Comparison of ENCODE assay signal across 41 cellular contexts in the genomic region with DNA sequence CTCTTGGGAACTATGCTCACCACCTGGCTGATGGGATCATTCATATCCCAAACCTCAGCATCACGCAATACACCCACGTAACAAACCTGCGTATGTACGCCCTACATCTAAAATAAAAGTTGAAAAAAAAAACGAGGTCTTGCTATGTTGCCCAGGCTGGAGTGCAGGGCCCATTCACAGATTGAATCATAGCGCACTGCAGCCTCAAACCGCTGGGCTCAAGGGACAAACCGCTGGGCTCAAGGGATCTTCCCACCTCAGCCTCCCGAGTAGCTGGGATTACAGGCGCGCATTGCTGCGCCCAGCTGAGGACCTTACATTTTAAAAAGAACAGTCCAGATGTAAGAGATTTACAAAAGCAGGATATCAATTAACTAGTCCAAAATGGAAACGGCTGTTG. TPM values are rescaled to one million over a fixed set of nuclear protein-coding genes. Genes with fewer than 3 reads are reported as not detected.
"Had no signal": no experiment of that assay in that cellular context is flagged by ENCODE, and none has a peak within 500 bp of the region (broad histone marks: within the 10 kb centered on the region; RNA-seq: fewer than 3 reads in every experiment).

No MANE protein-coding gene starts in this region.

- H3K4me3 Mint-ChIP-seq: activated B cell treated with CpG ODN at 0.5 μM for 24 hours; activated CD4-positive, alpha-beta memory T cell treated with anti-CD3 and anti-CD28 coated beads for 36 hours; activated naive CD4-positive, alpha-beta T cell treated with anti-CD3 and anti-CD28 coated beads for 36 hours; activated T-cell treated with anti-CD3 and anti-CD28 coated beads, Interleukin-2, amount 50 U/mL, for 4 hours; activated T-helper 1 cell treated with anti-CD3 and anti-CD28 coated beads, Interleukin-12 subunit alpha, Interleukin-12 subunit beta, Interleukin-2, Interleukin-4 antibody, amounts not matched to agents 30 ng/mL and 10 ng/mL and 1 ng/mL, durations not matched to agents 14 hours and 24 hours and 36 hours had no signal

- ATAC-seq: activated naive CD4-positive, alpha-beta T cell treated with anti-CD3 and anti-CD28 coated beads, Interleukin-2, amount 50 U/mL, for 72 hours; activated T-cell treated with anti-CD3 and anti-CD28 coated beads, Interleukin-2, amount 50 U/mL, for 4 hours; body of pancreas; Panc1; SK-N-SH treated with all-trans-retinoic acid at 6 μM for 48 hours had no signal

- H3K36me3 Mint-ChIP-seq: activated CD4-positive, alpha-beta memory T cell treated with anti-CD3 and anti-CD28 coated beads for 36 hours; activated naive CD4-positive, alpha-beta T cell treated with anti-CD3 and anti-CD28 coated beads, Interleukin-2, amount 50 U/mL, for 72 hours had no signal

- DNase-seq: activated B cell treated with CpG ODN at 0.5 μM for 24 hours; activated CD4-positive, alpha-beta memory T cell treated with anti-CD3 and anti-CD28 coated beads for 36 hours; activated CD4-positive, alpha-beta T cell treated with anti-CD3 and anti-CD28 coated beads for 4 hours; activated CD4-positive, alpha-beta T cell treated with anti-CD3 and anti-CD28 coated beads, Interleukin-2, amount 50 U/mL, for 1 hour; activated CD4-positive, CD25-positive, alpha-beta regulatory T cell treated with anti-CD3 and anti-CD28 coated beads, Interleukin-2, amount 50 U/mL, for 72 hours; activated CD8-positive, alpha-beta memory T cell treated with anti-CD3 and anti-CD28 coated beads, Interleukin-2, amount 50 U/mL, for 4 hours; activated gamma-delta T cell treated with Interleukin-2 at 50 U/mL for 16 hours; activated naive CD4-positive, alpha-beta T cell treated with anti-CD3 and anti-CD28 coated beads for 36 hours; activated T-cell treated with anti-CD3 and anti-CD28 coated beads for 4 hours; activated T-cell treated with anti-CD3 and anti-CD28 coated beads, Interleukin-2, amount 50 U/mL, for 4 hours; adrenal gland; body of pancreas; caudate nucleus; Kasumi-1; KG1; MG63; NCI-H1048; NCI-H1105 treated with DMSO at 0.1 percent for 48 hours; NCI-H1436; NCI-H1694; NCI-H1930; NCI-H2081 treated with DMSO at 0.1 percent for 48 hours; NCI-H226; NCI-H446 treated with DMSO at 0.1 percent for 48 hours; NCI-H524; NCI-H69; NCI-H82; SHP77; SW 1271; T-helper 1 cell; T-helper 2 cell; T-helper 9 cell had no signal

- H3K4me3 ChIP-seq: adrenal gland, body of pancreas, breast epithelium, MG63, SJSA1 had no signal

- H3K9me3 ChIP-seq: adrenal gland, body of pancreas, breast epithelium, MG63, SJSA1 had no signal

- H3K9me3 Mint-ChIP-seq: activated CD4-positive, alpha-beta memory T cell treated with anti-CD3 and anti-CD28 coated beads for 36 hours; activated naive CD4-positive, alpha-beta T cell treated with anti-CD3 and anti-CD28 coated beads for 36 hours; activated naive CD4-positive, alpha-beta T cell treated with anti-CD3 and anti-CD28 coated beads, Interleukin-2, amount 50 U/mL, for 72 hours; activated T-cell treated with anti-CD3 and anti-CD28 coated beads, Interleukin-2, amount 50 U/mL, for 4 hours; activated T-helper 1 cell treated with anti-CD3 and anti-CD28 coated beads, Interleukin-12 subunit alpha, Interleukin-12 subunit beta, Interleukin-2, Interleukin-4 antibody, amounts not matched to agents 30 ng/mL and 10 ng/mL and 1 ng/mL, durations not matched to agents 14 hours and 24 hours and 36 hours had no signal

- H3K27ac Mint-ChIP-seq: activated B cell treated with CpG ODN at 0.5 μM for 24 hours; activated CD4-positive, alpha-beta memory T cell treated with anti-CD3 and anti-CD28 coated beads for 36 hours; activated naive CD4-positive, alpha-beta T cell treated with anti-CD3 and anti-CD28 coated beads for 36 hours; activated naive CD4-positive, alpha-beta T cell treated with anti-CD3 and anti-CD28 coated beads, Interleukin-2, amount 50 U/mL, for 72 hours; activated T-helper 1 cell treated with anti-CD3 and anti-CD28 coated beads, Interleukin-12 subunit alpha, Interleukin-12 subunit beta, Interleukin-2, Interleukin-4 antibody, amounts not matched to agents 30 ng/mL and 10 ng/mL and 1 ng/mL, durations not matched to agents 14 hours and 24 hours and 36 hours had no signal

- H3K36me3 ChIP-seq: adrenal gland, breast epithelium, MG63, SJSA1 had no signal

- H3K4me1 ChIP-seq: adrenal gland, body of pancreas, breast epithelium, SJSA1 had no signal

- H3K27me3 ChIP-seq: adrenal gland, body of pancreas, breast epithelium, SJSA1 had no signal

- FAIRE-seq: astrocyte had no signal

- H3K27ac ChIP-seq: adrenal gland, body of pancreas, breast epithelium, SJSA1, VCaP had no signal

RNA-seq across cellular contexts. Expression of gene EMID1, which starts 41.9 kb away (rescaled TPM):
- total RNA-seq: activated B cell treated with CpG ODN at 0.5 μM for 24 hours; activated CD4-positive, alpha-beta memory T cell treated with anti-CD3 and anti-CD28 coated beads for 36 hours; activated naive CD4-positive, alpha-beta T cell treated with anti-CD3 and anti-CD28 coated beads for 36 hours; activated T-helper 1 cell treated with anti-CD3 and anti-CD28 coated beads, Interleukin-12 subunit alpha, Interleukin-12 subunit beta, Interleukin-2, Interleukin-4 antibody, amounts not matched to agents 30 ng/mL and 10 ng/mL and 1 ng/mL, durations not matched to agents 14 hours and 24 hours and 36 hours; RPMI7951 had no signal
